Comparison of ENCODE assay signal across 20 cellular contexts in the genomic region with DNA sequence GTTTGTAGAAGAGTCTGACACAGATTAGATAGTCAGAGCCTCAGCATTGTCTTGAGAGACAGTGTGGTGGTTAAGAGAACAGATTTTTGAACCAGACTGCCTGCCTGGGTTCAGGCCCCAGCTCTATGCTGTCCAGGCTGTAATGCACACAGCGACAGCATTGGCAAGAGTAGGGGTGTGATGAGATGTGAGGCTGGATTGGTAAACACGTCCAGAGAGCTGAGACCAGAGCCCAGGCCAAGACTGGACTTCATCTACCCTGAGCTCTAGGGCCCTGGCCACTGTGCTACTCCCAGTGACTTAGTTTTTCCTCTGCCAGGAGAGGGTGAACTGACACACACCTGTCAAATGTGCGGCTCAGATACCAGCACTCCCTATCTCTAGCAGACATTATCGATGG.
DNase-seq lines count a peak whose midpoint lies in the region; ATAC-seq and TF ChIP-seq lines count a peak whose summit lies in the region.
"Had no signal": no experiment of that assay in that cellular context is flagged by ENCODE, and none has a peak within 500 bp of the region (broad histone marks: within the 10 kb centered on the region; RNA-seq: fewer than 3 reads in every experiment).

No MANE protein-coding gene starts in this region.

- no peak overlapping the region for H3K4ac ChIP-seq in neuronal stem cell (ENCODE audit: low read length)

- H3K79me1 ChIP-seq in neuronal stem cell (ENCODE audit: low read depth, low read length), result no peaks in the 10 kb centered on the region

- H2BK120ac ChIP-seq in neuronal stem cell (ENCODE audit: low read depth, low read length), result no peak overlapping the region

- H3K4me1 Mint-ChIP-seq in natural killer cell treated with Interleukin-12 subunit alpha and Interleukin-12 subunit beta and Interleukin-15 and Interleukin-18, amount 100 ng/mL, for 72 hours (ENCODE audit: low read depth in 2 of 2), result no peaks in the 10 kb centered on the region
- peaks cover 0 to 4% of the 10 kb centered on the region in 2 donors for H3K4me1 Mint-ChIP-seq in natural killer cell
- H3K4me1 Mint-ChIP-seq: B cell; CD4-positive, CD25-positive, alpha-beta regulatory T cell had no signal

- H3K4me3 ChIP-seq in right atrium auricular region, result no peak overlapping the region
- no peak overlapping the region for H3K4me3 ChIP-seq in neuronal stem cell (ENCODE audit: low read length in 2 of 2)
- H3K4me3 ChIP-seq: BLaER1, GM12878, GM23248 had no signal

- H2AFZ ChIP-seq in neuronal stem cell (ENCODE audit: low read length), result no peak overlapping the region
- H2AFZ ChIP-seq: GM23248 had no signal

- H3K18ac ChIP-seq in neuronal stem cell (ENCODE audit: low read length), result no peak overlapping the region

- H3K27me3 ChIP-seq in right atrium auricular region, result no peaks in the 10 kb centered on the region
- H3K27me3 ChIP-seq in neuronal stem cell (ENCODE audit: control insufficient read depth in 3 of 3, insufficient read depth in 3 of 3, low read depth in 1 of 3, low read length in 3 of 3), result no peaks in the 10 kb centered on the region
- H3K27me3 ChIP-seq: BLaER1 had no signal

- H3K36me3 ChIP-seq in right atrium auricular region (no peaks in the 10 kb centered on the region), neuronal stem cell (replicated peaks in 1 of 2; ENCODE audit: control insufficient read depth in 2 of 2, insufficient read depth in 2 of 2, low read length in 2 of 2) (no peaks in the 10 kb centered on the region)
- H3K36me3 ChIP-seq: BLaER1 had no signal

- no peak overlapping the region for H2AK5ac ChIP-seq in neuronal stem cell (ENCODE audit: low read depth, low read length)

- H3K4me3 Mint-ChIP-seq in natural killer cell treated with Interleukin-12 subunit alpha and Interleukin-12 subunit beta and Interleukin-15 and Interleukin-18, amount 100 ng/mL, for 72 hours, result no peak overlapping the region
- H3K4me3 Mint-ChIP-seq in natural killer cell, result no peak overlapping the region
- H3K4me3 Mint-ChIP-seq: B cell; CD4-positive, CD25-positive, alpha-beta regulatory T cell; CD8-positive, alpha-beta T cell had no signal

- H3K23ac ChIP-seq in neuronal stem cell (ENCODE audit: low read depth, low read length, poor library complexity), result no peak overlapping the region

- no peaks in the 10 kb centered on the region for H3K36me3 Mint-ChIP-seq in natural killer cell treated with Interleukin-12 subunit alpha and Interleukin-12 subunit beta and Interleukin-15 and Interleukin-18, amount 100 ng/mL, for 72 hours
- H3K36me3 Mint-ChIP-seq in natural killer cell, result no peaks in the 10 kb centered on the region
- H3K36me3 Mint-ChIP-seq: CD4-positive, CD25-positive, alpha-beta regulatory T cell; CD8-positive, alpha-beta T cell had no signal

- no peaks in the 10 kb centered on the region for H3K9me3 ChIP-seq in right atrium auricular region
- peaks cover 0 to 3% of the 10 kb centered on the region in 2 donors for H3K9me3 ChIP-seq in neuronal stem cell (replicated peaks in 1 of 2; ENCODE audit: control insufficient read depth in 2 of 2, insufficient read depth in 1 of 2, low read depth in 1 of 2, low read length in 2 of 2)
- H3K9me3 ChIP-seq: BLaER1, Caco-2 had no signal

- intact Hi-C loops in Right ventricle myocardium inferior (cut with DNase I), result no loop called here
- intact Hi-C loops in natural killer cell (cut with micrococcal nuclease), result no loop called here

- DNase-seq in Right ventricle myocardium inferior (ENCODE audit: missing footprints) (no peak), right atrium auricular region (ENCODE audit: low spot score) (no peak), natural killer cell (no peak), neuronal stem cell (ENCODE audit: low spot score) (no peak), middle frontal gyrus (ENCODE audit: extremely low spot score, low spot score) (no peak)
- peak; percentile 20 for DNase-seq in natural killer cell treated with Interleukin-12 subunit alpha and Interleukin-12 subunit beta and Interleukin-15 and Interleukin-18, amount 100 ng/mL, for 72 hours (ENCODE audit: low spot score)
- DNase-seq in effector CD8-positive, alpha-beta T cell (lab: John Stamatoyannopoulos, UW), result no peak
- DNase-seq: Caco-2; CD4-positive, CD25-positive, alpha-beta regulatory T cell; CD8-positive, alpha-beta T cell; DMS153; DND-41; GM23248; H7; HCEC 1CT had no signal

- no peak overlapping the region for H4K8ac ChIP-seq in neuronal stem cell (ENCODE audit: low read depth, low read length)

- H3K4me2 ChIP-seq in neuronal stem cell (ENCODE audit: insufficient read depth, low read length, poor library complexity, severe bottlenecking), result no peak overlapping the region
- H3K4me2 ChIP-seq: BLaER1 had no signal

- TF ChIP-seq CTCF in right atrium auricular region (IDR thresholded peaks at IDR 0.05) (no peak), natural killer cell (IDR thresholded peaks at IDR 0.05) (no peak)

- no CpG with 5 or more reads among the region's 4 CpGs for WGBS in neuronal stem cell (ENCODE audit: extremely low coverage in 2 of 2, insufficient read length in 2 of 2, insufficient replicate concordance in 1 of 2), 2 donors

- no peak overlapping the region for H3K14ac ChIP-seq in neuronal stem cell (ENCODE audit: low read length)

- H3K4me1 ChIP-seq in right atrium auricular region, result no peaks in the 10 kb centered on the region
- H3K4me1 ChIP-seq in neuronal stem cell (ENCODE audit: control insufficient read depth in 2 of 2, insufficient read depth in 1 of 2, low read depth in 1 of 2, low read length in 2 of 2), result peaks cover 0 to 5% of the 10 kb centered on the region in 2 donors
- H3K4me1 ChIP-seq: BLaER1, Caco-2 had no signal

- no peak overlapping the region for H3K9ac ChIP-seq in neuronal stem cell (ENCODE audit: low read depth, low read length, poor library complexity)
- H3K9ac ChIP-seq: BLaER1, GM23248 had no signal

- H2BK15ac ChIP-seq in neuronal stem cell (ENCODE audit: low read length), result no peak overlapping the region

- no peaks in the 10 kb centered on the region for H3K9me3 Mint-ChIP-seq in natural killer cell treated with Interleukin-12 subunit alpha and Interleukin-12 subunit beta and Interleukin-15 and Interleukin-18, amount 100 ng/mL, for 72 hours
- no peaks in the 10 kb centered on the region for H3K9me3 Mint-ChIP-seq in natural killer cell
- H3K9me3 Mint-ChIP-seq: CD8-positive, alpha-beta T cell had no signal

- H2BK5ac ChIP-seq in neuronal stem cell (ENCODE audit: low read length), result no peak overlapping the region

- H3K27ac Mint-ChIP-seq in natural killer cell treated with Interleukin-12 subunit alpha and Interleukin-12 subunit beta and Interleukin-15 and Interleukin-18, amount 100 ng/mL, for 72 hours, result no peak overlapping the region
- no peak overlapping the region for H3K27ac Mint-ChIP-seq in natural killer cell
- H3K27ac Mint-ChIP-seq: B cell; CD4-positive, CD25-positive, alpha-beta regulatory T cell; CD8-positive, alpha-beta T cell had no signal

- H3K27ac ChIP-seq in right atrium auricular region, result no peak overlapping the region
- no peak overlapping the region for H3K27ac ChIP-seq in neuronal stem cell (replicated peaks; ENCODE audit: low read length)
- H3K27ac ChIP-seq: 22Rv1, BLaER1, C4-2B, GM23248 had no signal

- no peaks in the 10 kb centered on the region for H3K27me3 Mint-ChIP-seq in natural killer cell treated with Interleukin-12 subunit alpha and Interleukin-12 subunit beta and Interleukin-15 and Interleukin-18, amount 100 ng/mL, for 72 hours
- peaks cover 0 to 4% of the 10 kb centered on the region in 2 donors for H3K27me3 Mint-ChIP-seq in natural killer cell (ENCODE audit: low read depth in 2 of 2)

- peak overlapping the region; percentile 34 for H2BK12ac ChIP-seq in neuronal stem cell (ENCODE audit: low read length)

- ATAC-seq in Right ventricle myocardium inferior (peak; percentile 30), natural killer cell (no peak)
- ATAC-seq in natural killer cell treated with Interleukin-12 subunit alpha and Interleukin-12 subunit beta and Interleukin-15 and Interleukin-18, amount 100 ng/mL, for 72 hours, result no peak
- ATAC-seq: CD8-positive, alpha-beta T cell; GM12878 had no signal

- no peak overlapping the region for H4K91ac ChIP-seq in neuronal stem cell (ENCODE audit: low read depth, low read length, poor library complexity)
